ENCODE assay signal across 9 cellular contexts in the genomic region with DNA sequence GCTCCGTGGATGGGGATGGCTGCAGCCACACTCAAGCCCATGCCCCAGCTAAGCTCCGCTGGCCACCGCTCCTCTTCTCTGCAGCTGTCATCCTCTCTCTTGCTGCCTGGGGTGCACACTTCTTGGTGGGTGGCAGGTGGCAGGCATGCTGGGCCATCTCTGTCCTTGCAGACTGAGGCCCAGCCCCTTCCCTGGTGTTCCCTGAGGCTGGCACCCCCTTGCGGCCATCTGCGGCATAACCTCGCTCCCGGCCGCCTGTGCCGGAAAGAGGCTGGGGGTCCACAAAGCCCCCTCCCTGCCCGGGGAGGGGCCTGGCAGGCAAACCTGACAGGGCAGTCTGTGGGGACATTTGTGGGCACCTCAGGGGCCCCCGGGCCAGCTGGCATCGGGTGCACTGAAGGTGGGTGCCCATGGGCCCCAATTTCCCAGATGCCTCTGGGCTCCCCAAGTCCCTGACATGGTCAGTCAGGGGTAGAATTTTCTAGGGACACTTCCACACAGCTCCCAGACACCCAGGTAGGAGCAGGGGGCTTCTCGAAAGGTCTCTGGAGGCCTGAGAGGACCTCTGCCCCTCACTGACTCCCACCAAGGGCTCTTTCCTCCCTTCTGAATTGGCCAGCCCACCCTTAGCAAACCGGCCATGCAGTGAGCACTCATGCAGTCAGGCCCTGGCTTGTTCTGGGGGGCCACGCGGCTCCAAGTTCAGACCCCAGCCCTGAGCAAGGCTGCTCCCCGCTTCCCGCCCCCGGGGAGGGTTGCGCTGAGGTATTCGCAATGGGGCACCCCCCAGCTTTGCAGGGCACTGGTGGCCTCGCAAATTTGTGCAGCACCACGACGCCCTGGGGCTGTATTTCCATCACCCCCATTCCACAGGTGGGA. TPM values are rescaled to one million over a fixed set of nuclear protein-coding genes. Genes with fewer than 3 reads are reported as not detected.
DNase-seq lines count a peak whose midpoint lies in the region; ATAC-seq and TF ChIP-seq lines count a peak whose summit lies in the region.
"Had no signal": no experiment of that assay in that cellular context is flagged by ENCODE, and none has a peak within 500 bp of the region (broad histone marks: within the 10 kb centered on the region; RNA-seq: fewer than 3 reads in every experiment).

No MANE protein-coding gene starts in this region.

- no peak overlapping the region for H3K4me3 ChIP-seq in smooth muscle cell

- H3K9ac ChIP-seq in smooth muscle cell (ENCODE audit: low read depth): no peak overlapping the region

- H3K4me1 ChIP-seq in smooth muscle cell (ENCODE audit: low read depth): peaks cover 13% of the 10 kb centered on the region

- H3K4me2 ChIP-seq in smooth muscle cell: no peak overlapping the region

- H3K27ac ChIP-seq in smooth muscle cell (ENCODE audit: low read depth): no peak overlapping the region

- DNase-seq in DMS 273 (lab: John Stamatoyannopoulos, UW; ENCODE audit: unreplicated experiment): peak; percentile 61
- DNase-seq in DMS 273 treated with DMSO at 0.1 percent for 48 hours (lab: John Stamatoyannopoulos, UW): no peak
- peak; percentile 51 for DNase-seq in NCI-H1105 treated with DMSO at 0.1 percent for 48 hours (lab: John Stamatoyannopoulos, UW)
- DNase-seq in activated CD8-positive, alpha-beta memory T cell treated with anti-CD3 and anti-CD28 coated beads, Interleukin-2, amount 50 U/mL, for 48 hours: peak; percentile 89
- peak; percentile 1 for DNase-seq in fibroblast of peridontal ligament (ENCODE audit: extremely low read depth)
- no peak for DNase-seq in smooth muscle cell (lab: John Stamatoyannopoulos, UW; ENCODE audit: unreplicated experiment)
- no peak for DNase-seq in OCI-M2 (lab: John Stamatoyannopoulos, UW; ENCODE audit: unreplicated experiment)

- H3K27me3 ChIP-seq in smooth muscle cell (ENCODE audit: low read depth): peaks cover 3% of the 10 kb centered on the region

- no peaks in the 10 kb centered on the region for H3K36me3 ChIP-seq in smooth muscle cell (ENCODE audit: low read depth)

- H4K20me1 ChIP-seq in smooth muscle cell (ENCODE audit: low read depth): no peaks in the 10 kb centered on the region

- H3K79me2 ChIP-seq in smooth muscle cell (ENCODE audit: low read depth): no peaks in the 10 kb centered on the region

- no peaks in the 10 kb centered on the region for H3K9me3 ChIP-seq in smooth muscle cell (replicated peaks; ENCODE audit: low read depth)

- no peak for ATAC-seq in HG02885 (IDR thresholded peaks at IDR 0.05; ENCODE audit: poor library complexity, unreplicated experiment)

- WGBS in smooth muscle cell (ENCODE audit: low lambda C conversion rate): 55% methylated on average over 22 of the region's 24 CpGs

- H2AFZ ChIP-seq in smooth muscle cell (ENCODE audit: low read depth): no peak overlapping the region

- peak; percentile 93 for TF ChIP-seq CTCF in smooth muscle cell (IDR thresholded peaks at IDR 0.05; ENCODE audit: borderline replicate concordance, insufficient read depth, poor library complexity, severe bottlenecking)

- H3F3A ChIP-seq in smooth muscle cell (ENCODE audit: low read depth): no peaks in the 10 kb centered on the region

RNA-seq across cellular contexts. Expression of a gene that starts 23.5 kb away (rescaled TPM):
- not detected in 2 replicates for total RNA-seq in smooth muscle cell
- not detected in 2 replicates for polyA plus RNA-seq in smooth muscle cell
- total RNA-seq: activated naive CD4-positive, alpha-beta T cell treated with anti-CD3 and anti-CD28 coated beads, Interleukin-2, amount 50 U/mL, for 72 hours had no signal

RNA-seq across cellular contexts. Expression of a gene that starts 34.1 kb away (rescaled TPM):
- not detected in 2 replicates for total RNA-seq in smooth muscle cell
- not detected in 2 replicates for polyA plus RNA-seq in smooth muscle cell
- total RNA-seq: activated naive CD4-positive, alpha-beta T cell treated with anti-CD3 and anti-CD28 coated beads, Interleukin-2, amount 50 U/mL, for 72 hours had no signal

RNA-seq across cellular contexts. Expression of a gene that starts 55.9 kb away (rescaled TPM):
- 2,086 and 2,274 TPM in 2 replicates for total RNA-seq in smooth muscle cell
- 3,825 and 3,877 TPM in 2 replicates for polyA plus RNA-seq in smooth muscle cell

Comparison
In these comparisons a context has a peak if more than half of its experiments do, and no peak if none do; other contexts are left out.
1. DNase-seq: peak in DMS 273 (single experiment), NCI-H1105 treated with DMSO at 0.1 percent for 48 hours (single experiment), activated CD8-positive, alpha-beta memory T cell treated with anti-CD3 and anti-CD28 coated beads, Interleukin-2, amount 50 U/mL, for 48 hours (single experiment) and fibroblast of peridontal ligament (single experiment); none in DMS 273 treated with DMSO at 0.1 percent for 48 hours (single experiment), smooth muscle cell (single experiment) and OCI-M2 (single experiment).